21 cellular contexts compared by ENCODE assay signal in genomic region chr2:95310211-95310610, GRCh38. TPM values are rescaled to one million over a fixed set of nuclear protein-coding genes. Genes with fewer than 3 reads are reported as not detected.
"Had no signal": no experiment of that assay in that cellular context is flagged by ENCODE, and none has a peak within 500 bp of the region (broad histone marks: within the 10 kb centered on the region; RNA-seq: fewer than 3 reads in every experiment).

No MANE protein-coding gene starts in this region.

- H3K9me3 ChIP-seq: breast epithelium, Peyer's patch had no signal

- H3K9ac ChIP-seq: KMS-11 had no signal

- H3K36me3 ChIP-seq: breast epithelium, Peyer's patch had no signal

- ATAC-seq: activated CD8-positive, alpha-beta memory T cell treated with anti-CD3 and anti-CD28 coated beads, Interleukin-2, amount 10 ng/mL, durations not matched to agents 7 days and 5 days; T-helper 17 cell had no signal

- H3K27me3 ChIP-seq: breast epithelium, Peyer's patch had no signal

- DNase-seq: activated B cell treated with CpG ODN at 0.5 μM for 24 hours; activated CD4-positive, alpha-beta T cell treated with anti-CD3 and anti-CD28 coated beads for 1 hour; activated CD4-positive, alpha-beta T cell treated with anti-CD3 and anti-CD28 coated beads, Interleukin-2, amount 10 ng/mL, durations not matched to agents 24 days and 14 days; activated CD4-positive, alpha-beta T cell treated with anti-CD3 and anti-CD28 coated beads, Interleukin-2, amount 50 U/mL, for 48 hours; activated CD8-positive, alpha-beta memory T cell treated with anti-CD3 and anti-CD28 coated beads, Interleukin-2, amount 10 ng/mL, durations not matched to agents 7 days and 5 days; activated effector memory CD4-positive, alpha-beta T cell treated with Interleukin-2 at 50 U/mL for 16 hours; activated naive CD4-positive, alpha-beta T cell; activated T-cell treated with anti-CD3 and anti-CD28 coated beads, Interleukin-2, amount 50 U/mL, for 24 hours; aorta; NCI-H1092; NCI-H1930; NCI-H345; NCI-H510A; NCI-H526 treated with DMSO at 0.1 percent for 48 hours; Peyer's patch; SHP77 treated with DMSO at 0.1 percent for 48 hours; T-helper 17 cell; T-helper 9 cell had no signal

- H3K4me3 ChIP-seq: breast epithelium, Peyer's patch had no signal

- H3K4me2 ChIP-seq: KMS-11 had no signal

- H3K4me1 ChIP-seq: Peyer's patch had no signal

- H3K27ac ChIP-seq: breast epithelium, KMS-11, Peyer's patch had no signal

RNA-seq across cellular contexts. Expression of gene KCNIP3, which starts 13.1 kb away (rescaled TPM):
- total RNA-seq: activated B cell treated with CpG ODN at 0.5 μM for 24 hours; activated CD4-positive, alpha-beta T cell treated with anti-CD3 and anti-CD28 coated beads, Interleukin-2, amount 10 ng/mL, durations not matched to agents 24 days and 14 days; activated CD8-positive, alpha-beta memory T cell treated with anti-CD3 and anti-CD28 coated beads, Interleukin-2, amount 10 ng/mL, durations not matched to agents 7 days and 5 days; activated T-helper 1 cell treated with anti-CD3 and anti-CD28 coated beads, Interleukin-12 subunit alpha, Interleukin-12 subunit beta, Interleukin-2, Interleukin-4 antibody, amounts not matched to agents 30 ng/mL and 10 ng/mL and 1 ng/mL, durations not matched to agents 14 hours and 24 hours and 36 hours; T-helper 17 cell had no signal
